ENCODE assay signal across 18 cellular contexts in genomic region chr7:106247827-106248201, GRCh38. TPM values are rescaled to one million over a fixed set of nuclear protein-coding genes. Genes with fewer than 3 reads are reported as not detected.
DNase-seq lines count a peak whose midpoint lies in the region; ATAC-seq, FAIRE-seq and TF ChIP-seq lines count a peak whose summit lies in the region.
"Had no signal": no experiment of that assay in that cellular context is flagged by ENCODE, and none has a peak within 500 bp of the region (broad histone marks: within the 10 kb centered on the region; RNA-seq: fewer than 3 reads in every experiment).

No MANE protein-coding gene starts in this region.

- H3K36me3 Mint-ChIP-seq in natural killer cell = peaks cover 22% of the 10 kb centered on the region
- peaks cover 29% of the 10 kb centered on the region for H3K36me3 Mint-ChIP-seq in natural killer cell treated with Interleukin-12 subunit alpha and Interleukin-12 subunit beta and Interleukin-15 and Interleukin-18, amount 100 ng/mL, for 72 hours
- H3K36me3 Mint-ChIP-seq in naive thymus-derived CD4-positive, alpha-beta T cell = peaks cover 21 to 47% (median 43%) of the 10 kb centered on the region in 5 donors

- peaks cover 0 to 7% of the 10 kb centered on the region in 2 donors for H3K27me3 Mint-ChIP-seq in natural killer cell (ENCODE audit: low read depth in 2 of 2)
- H3K27me3 Mint-ChIP-seq in natural killer cell treated with Interleukin-12 subunit alpha and Interleukin-12 subunit beta and Interleukin-15 and Interleukin-18, amount 100 ng/mL, for 72 hours = peaks cover 0 to 9% of the 10 kb centered on the region in 2 donors
- H3K27me3 Mint-ChIP-seq in naive thymus-derived CD4-positive, alpha-beta T cell = no peaks in the 10 kb centered on the region
- H3K27me3 Mint-ChIP-seq: CD8-positive, alpha-beta memory T cell had no signal

- H3K4me3 Mint-ChIP-seq in natural killer cell = no peak overlapping the region
- H3K4me3 Mint-ChIP-seq in natural killer cell treated with Interleukin-12 subunit alpha and Interleukin-12 subunit beta and Interleukin-15 and Interleukin-18, amount 100 ng/mL, for 72 hours = no peak overlapping the region
- H3K4me3 Mint-ChIP-seq in naive thymus-derived CD4-positive, alpha-beta T cell = no peak overlapping the region
- H3K4me3 Mint-ChIP-seq: CD8-positive, alpha-beta memory T cell had no signal

- RAD21 ChIA-PET in GM12878 (lab: Charles Lee; ENCODE audit: unreplicated experiment) = interaction anchor here (1.5 kb wide), 1 partner anchor 68 kb away, joined by 3 read pairs; no protein-coding TSS in a partner anchor

- in situ Hi-C loops in GM12878 (cut with MboI) = no loop called here

- no peak for DNase-seq in natural killer cell
- DNase-seq in natural killer cell treated with Interleukin-12 subunit alpha and Interleukin-12 subunit beta and Interleukin-15 and Interleukin-18, amount 100 ng/mL, for 72 hours (ENCODE audit: low spot score) = no peak
- no peak for DNase-seq in GM12878 (ENCODE audit: low read depth, low spot score)
- no peak for DNase-seq in naive thymus-derived CD4-positive, alpha-beta T cell
- DNase-seq in NCI-H128 (lab: John Stamatoyannopoulos, UW; ENCODE audit: unreplicated experiment) = no peak
- DNase-seq in stimulated activated CD8-positive, alpha-beta memory T cell treated with anti-CD3 and anti-CD28 coated beads, Interleukin-4, amount 100 ng/mL, for 48 hours = no peak
- no peak for DNase-seq in stimulated activated naive CD4-positive, alpha-beta T cell (lab: John Stamatoyannopoulos, UW)
- DNase-seq: CD8-positive, alpha-beta memory T cell; MG63; NCI-H1092 treated with DMSO at 0.1 percent for 48 hours; NCI-H1694 treated with DMSO at 0.1 percent for 48 hours; NCI-H446; NCI-H748 treated with DMSO at 0.1 percent for 48 hours; Right ventricle myocardium superior had no signal

- intact Hi-C loops in natural killer cell (cut with micrococcal nuclease) = no loop called here
- intact Hi-C loops in GM12878 (cut with micrococcal nuclease; ENCODE audit: unreplicated experiment) = no loop called here
- intact Hi-C loops in naive thymus-derived CD4-positive, alpha-beta T cell (cut with micrococcal nuclease) = no loop called here

- no TSS peak for BruUV-seq in GM12878 (replicated peaks; lab: Mats Ljungman, UMichigan)

- no peak overlapping the region for H3K4me3 ChIP-seq in GM12878
- no peak overlapping the region for H3K4me3 ChIP-seq in naive thymus-derived CD4-positive, alpha-beta T cell (ENCODE audit: low read length)
- H3K4me3 ChIP-seq: BLaER1, MG63 had no signal

- SMC1A ChIA-PET in GM12878 (lab: Charles Lee; ENCODE audit: uncharacterized antibody, unreplicated experiment) = interaction anchor here (1.1 kb wide), 1 partner anchor 11 kb away, joined by 4 read pairs; no protein-coding TSS in a partner anchor

- TF ChIP-seq RAD21 in GM12878 (IDR thresholded peaks at IDR 0.05; ENCODE audit: insufficient read depth, low read depth, low read length) = no peak

- H3K4me1 Mint-ChIP-seq in natural killer cell = no peaks in the 10 kb centered on the region
- peaks cover 0 to 11% of the 10 kb centered on the region in 2 donors for H3K4me1 Mint-ChIP-seq in natural killer cell treated with Interleukin-12 subunit alpha and Interleukin-12 subunit beta and Interleukin-15 and Interleukin-18, amount 100 ng/mL, for 72 hours (ENCODE audit: low read depth in 2 of 2)
- no peaks in the 10 kb centered on the region for H3K4me1 Mint-ChIP-seq in naive thymus-derived CD4-positive, alpha-beta T cell
- H3K4me1 Mint-ChIP-seq: CD8-positive, alpha-beta memory T cell had no signal

- peak in 2 of 3 donors; percentile 32 to 41 for ATAC-seq in natural killer cell
- no peak for ATAC-seq in natural killer cell treated with Interleukin-12 subunit alpha and Interleukin-12 subunit beta and Interleukin-15 and Interleukin-18, amount 100 ng/mL, for 72 hours
- peak; percentile 31 for ATAC-seq in GM12878
- peak; percentile 56 for ATAC-seq in naive thymus-derived CD4-positive, alpha-beta T cell
- ATAC-seq: Panc1 had no signal

- peaks cover 1 to 31% of the 10 kb centered on the region in 2 experiments for H3K36me3 ChIP-seq in GM12878 (ENCODE audit: control insufficient read depth in 2 of 2, insufficient read depth in 2 of 2, low read length in 1 of 2)
- peaks cover 0 to 19% (median 8%) of the 10 kb centered on the region in 3 experiments for H3K36me3 ChIP-seq in naive thymus-derived CD4-positive, alpha-beta T cell (ENCODE audit: control insufficient read depth in 2 of 3, insufficient read depth in 3 of 3, low read length in 3 of 3)

- POLR2A ChIA-PET in GM12878 (lab: Charles Lee) = no interaction called here
- POLR2A ChIA-PET in naive thymus-derived CD4-positive, alpha-beta T cell (lab: Charles Lee) = no interaction called here

- no peaks in the 10 kb centered on the region for H3K27me3 ChIP-seq in GM12878 (replicated peaks in 1 of 2; ENCODE audit: control insufficient read depth in 2 of 2, insufficient read depth in 2 of 2, low read length in 1 of 2)
- no peaks in the 10 kb centered on the region for H3K27me3 ChIP-seq in naive thymus-derived CD4-positive, alpha-beta T cell (ENCODE audit: control insufficient read depth in 2 of 2, insufficient read depth in 2 of 2, low read length in 2 of 2)
- H3K27me3 ChIP-seq: BLaER1, MG63 had no signal

- no peak for TF ChIP-seq EP300 in GM12878 (IDR thresholded peaks at IDR 0.05; ENCODE audit: borderline replicate concordance in 1 of 2, control insufficient read depth in 1 of 2, low read depth in 2 of 2, low read length in 2 of 2)

- H3K27ac ChIP-seq in GM12878 (ENCODE audit: control insufficient read depth, insufficient read depth) = no peak overlapping the region
- H3K27ac ChIP-seq in naive thymus-derived CD4-positive, alpha-beta T cell (ENCODE audit: low read depth, low read length) = no peak overlapping the region
- H3K27ac ChIP-seq: BLaER1, KMS-11 had no signal

- CTCF ChIA-PET in GM12878 (lab: Yijun Ruan, JAX) = no interaction called here
- CTCF ChIA-PET in naive thymus-derived CD4-positive, alpha-beta T cell (lab: Charles Lee) = no interaction called here

- peaks cover 9% of the 10 kb centered on the region; the same call in 2 of the 3 replicates for H3K9me3 ChIP-seq in GM12878 (replicated peaks; ENCODE audit: control insufficient read depth, insufficient read depth, low read length)
- H3K9me3 ChIP-seq in naive thymus-derived CD4-positive, alpha-beta T cell (ENCODE audit: control insufficient read depth in 2 of 3, low read length in 3 of 3) = peaks cover 0 to 11% (median 0%) of the 10 kb centered on the region in 3 experiments
- H3K9me3 ChIP-seq: MG63 had no signal

- H3K27ac Mint-ChIP-seq in natural killer cell = no peak overlapping the region
- H3K27ac Mint-ChIP-seq in natural killer cell treated with Interleukin-12 subunit alpha and Interleukin-12 subunit beta and Interleukin-15 and Interleukin-18, amount 100 ng/mL, for 72 hours = peak overlapping the region in 1 of 2 donors; percentile 1
- no peak overlapping the region for H3K27ac Mint-ChIP-seq in naive thymus-derived CD4-positive, alpha-beta T cell
- H3K27ac Mint-ChIP-seq: CD8-positive, alpha-beta memory T cell had no signal

- H2AFZ ChIP-seq in GM12878 (ENCODE audit: control insufficient read depth, low read depth, low read length) = no peak overlapping the region

- no peaks in the 10 kb centered on the region for H3K79me2 ChIP-seq in GM12878 (ENCODE audit: control insufficient read depth, insufficient read depth, low read length)

- no peaks in the 10 kb centered on the region for H3K4me1 ChIP-seq in GM12878 (ENCODE audit: control insufficient read depth, insufficient read depth, low read length)
- H3K4me1 ChIP-seq in naive thymus-derived CD4-positive, alpha-beta T cell (ENCODE audit: control insufficient read depth in 2 of 2, insufficient read depth in 2 of 2, low read length in 2 of 2) = no peaks in the 10 kb centered on the region
- H3K4me1 ChIP-seq: BLaER1 had no signal

- TF ChIP-seq POLR2A in GM12878 (IDR thresholded peaks at IDR 0.05; ENCODE audit: low read depth, low read length) = no peak

- FAIRE-seq in GM12878 (lab: Jason Lieb, UNC) = no peak
- FAIRE-seq: H1 had no signal

- H3K9ac ChIP-seq in GM12878 (ENCODE audit: control insufficient read depth, insufficient read depth, low read length) = no peak overlapping the region
- H3K9ac ChIP-seq: BLaER1, KMS-11 had no signal

- 96% methylated on average over 4 of the region's 4 CpGs for WGBS in GM12878 (ENCODE audit: insufficient coverage, insufficient replicate concordance, low lambda C conversion rate, missing lambda C conversion rate)

- H4K20me1 ChIP-seq in GM12878 (ENCODE audit: control insufficient read depth, insufficient read depth) = no peaks in the 10 kb centered on the region
- H4K20me1 ChIP-seq: BLaER1 had no signal

- H3K4me2 ChIP-seq in GM12878 (ENCODE audit: control insufficient read depth, insufficient read depth) = no peak overlapping the region
- H3K4me2 ChIP-seq: BLaER1, KMS-11 had no signal

- H3K9me3 Mint-ChIP-seq in natural killer cell = peaks cover 10 to 11% of the 10 kb centered on the region in 2 donors
- peaks cover 16% of the 10 kb centered on the region for H3K9me3 Mint-ChIP-seq in natural killer cell treated with Interleukin-12 subunit alpha and Interleukin-12 subunit beta and Interleukin-15 and Interleukin-18, amount 100 ng/mL, for 72 hours
- H3K9me3 Mint-ChIP-seq in naive thymus-derived CD4-positive, alpha-beta T cell = peaks cover 11 to 44% (median 21%) of the 10 kb centered on the region in 11 donors

- TF ChIP-seq CTCF in natural killer cell (IDR thresholded peaks at IDR 0.05) (no peak), GM12878 (IDR thresholded peaks at IDR 0.05 in 2 of 3, conservative IDR thresholded peaks at IDR 0.05 in 1 of 3; ENCODE audit: control insufficient read depth in 2 of 3, extremely low read depth in 1 of 3, insufficient read depth in 1 of 3, low read depth in 3 of 3, low read length in 3 of 3) (no peak)

RNA-seq across cellular contexts. Expression of gene NAMPT, which starts 37.0 kb away (rescaled TPM):
- 100 to 1,000 TPM; 194 to 414 (median 270) TPM for total RNA-seq in natural killer cell
- 100 to 1,000 TPM; 283 to 446 TPM for total RNA-seq in natural killer cell treated with Interleukin-12 subunit alpha and Interleukin-12 subunit beta and Interleukin-15 and Interleukin-18, amount 100 ng/mL, for 72 hours
- total RNA-seq in GM12878 (2013; cell fraction: nucleolus; rRNA removed) = 297 and 310 TPM in 2 replicates
- 70.4 and 89.2 TPM in 2 replicates for total RNA-seq in GM12878 (2014; rRNA removed)
- 112 and 115 TPM in 2 replicates for total RNA-seq in GM12878 (2014; rRNA removed; fragmentation: Illumina TruSeq; extraction: Trizol)
- total RNA-seq in GM12878 (2021) = 97.0 and 102 TPM in 2 replicates
- polyA plus RNA-seq in GM12878 (2011; ENCODE audit: low read depth) = 32.0 TPM
- polyA plus RNA-seq in GM12878 (2011; rRNA removed) = 173 and 276 TPM in 2 replicates
- polyA plus RNA-seq in GM12878 (2011; cell fraction: cytosol; rRNA removed) = 44.5 and 59.5 TPM in 2 replicates
- 67.0 and 82.7 TPM in 2 replicates for polyA plus RNA-seq in GM12878 (2011; cell fraction: nucleus; rRNA removed)
- polyA plus RNA-seq in GM12878 (2012) = 61.5 and 107 TPM in 2 replicates
- polyA plus RNA-seq in GM12878 (2014; fragmentation: Illumina TruSeq; extraction: Trizol) = 96.3 and 122 TPM in 2 replicates
- 10 to 100 TPM; 28.3 to 29.9 TPM for polyA plus RNA-seq in GM12878 (2014; fragmentation: Nextera tagmentation; extraction: Ambion mirVana)
- polyA plus RNA-seq in GM12878 (2014; rRNA removed) = 43.6 and 60.3 TPM in 2 replicates
- polyA plus RNA-seq in GM12878 (2016; fragmentation: Nextera tagmentation; extraction: Ambion mirVana) = 10 to 100 TPM; 67.5 to 79.6 TPM
- polyA minus RNA-seq in GM12878 (2011; rRNA and poly(A)+ RNA removed) = 113 and 151 TPM in 2 replicates
- 137 and 168 TPM in 2 replicates for polyA minus RNA-seq in GM12878 (2011; cell fraction: cytosol; rRNA and poly(A)+ RNA removed)
- polyA minus RNA-seq in GM12878 (2011; cell fraction: nucleus; rRNA and poly(A)+ RNA removed) = 153 and 201 TPM in 2 replicates
- total RNA-seq in naive thymus-derived CD4-positive, alpha-beta T cell = 100 to 1,000 TPM in 2 of 5 experiments, 10 to 100 TPM in 3; 22.2 to 731 (median 88.7) TPM
- 10 to 100 TPM; 13.9 to 18.9 TPM for polyA plus RNA-seq in naive thymus-derived CD4-positive, alpha-beta T cell

Comparison
In these comparisons a context has a peak if more than half of its experiments do, and no peak if none do; other contexts are left out.
1. ATAC-seq: peak in natural killer cell (2 of 3), GM12878 (single experiment) and naive thymus-derived CD4-positive, alpha-beta T cell (single experiment); none in natural killer cell treated with Interleukin-12 subunit alpha and Interleukin-12 subunit beta and Interleukin-15 and Interleukin-18, amount 100 ng/mL, for 72 hours (0 of 2).